27 cellular contexts compared by ENCODE assay signal in the genomic region with DNA sequence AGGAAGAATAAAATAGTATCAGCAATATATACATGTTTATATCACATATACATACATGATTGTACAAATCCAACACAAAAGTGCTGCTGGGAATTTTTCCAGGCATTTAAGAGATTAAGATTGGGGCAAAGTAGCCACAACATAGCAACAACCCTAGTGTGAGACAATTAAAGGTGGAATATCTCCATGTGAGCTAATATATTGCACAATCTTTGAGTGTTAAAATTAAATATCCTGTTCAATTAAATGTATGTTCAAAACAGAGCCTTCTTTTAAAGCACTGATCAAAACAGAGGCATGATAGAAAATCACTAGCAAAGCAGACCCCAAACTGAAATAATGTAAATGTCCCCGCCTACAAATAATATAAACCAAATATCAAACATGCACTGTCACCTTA.
"Had no signal": no experiment of that assay in that cellular context is flagged by ENCODE, and none has a peak within 500 bp of the region (broad histone marks: within the 10 kb centered on the region; RNA-seq: fewer than 3 reads in every experiment).

No MANE protein-coding gene starts in this region.

- H3K4me1 Mint-ChIP-seq: endodermal cell had no signal

- ATAC-seq: effector memory CD8-positive, alpha-beta T cell; esophagus mucosa; foreskin keratinocyte; gastrocnemius medialis; gastroesophageal sphincter; heart left ventricle; heart right ventricle had no signal

- H3K4me3 Mint-ChIP-seq: dendritic cell treated with granulocyte-macrophage colony-stimulating factor and Interleukin-4, amounts not matched to agents 40 ng/mL and 50 ng/mL, for 4 days; effector memory CD8-positive, alpha-beta T cell; endodermal cell had no signal

- DNase-seq: colonic mucosa; cortex of kidney; dermis blood vessel endothelial cell; dorsolateral prefrontal cortex; effector CD4-positive, alpha-beta T cell; effector CD8-positive, alpha-beta T cell; effector memory CD4-positive, alpha-beta T cell; effector memory CD8-positive, alpha-beta T cell; endodermal cell; erythroblast; esophagus squamous epithelium; foreskin fibroblast; foreskin keratinocyte; foreskin melanocyte; gastrocnemius medialis; glutamatergic neuron; head of caudate nucleus; heart left ventricle; heart right ventricle had no signal

- H3K9me3 ChIP-seq: colonic mucosa, esophagus muscularis mucosa, esophagus squamous epithelium, gastrocnemius medialis, gastroesophageal sphincter, heart left ventricle, heart right ventricle had no signal

- H3K9me3 Mint-ChIP-seq: effector memory CD8-positive, alpha-beta T cell; endodermal cell had no signal

- FAIRE-seq: endothelial cell of umbilical vein, frontal cortex had no signal

- H3K4me1 ChIP-seq: colonic mucosa, esophagus muscularis mucosa, esophagus squamous epithelium, foreskin keratinocyte, gastrocnemius medialis, gastroesophageal sphincter, heart left ventricle, heart right ventricle had no signal

- H3K36me3 ChIP-seq: colonic mucosa, esophagus muscularis mucosa, esophagus squamous epithelium, gastrocnemius medialis, gastroesophageal sphincter, heart left ventricle, heart right ventricle had no signal

- H3K27ac ChIP-seq: colonic mucosa, coronary artery, epithelial cell of prostate, esophagus muscularis mucosa, esophagus squamous epithelium, foreskin keratinocyte, gastrocnemius medialis, gastroesophageal sphincter, heart left ventricle, heart right ventricle had no signal

- H3K27me3 ChIP-seq: colonic mucosa, dorsolateral prefrontal cortex, esophagus muscularis mucosa, esophagus squamous epithelium, gastrocnemius medialis, gastroesophageal sphincter, heart left ventricle, heart right ventricle had no signal

- H3K4me3 ChIP-seq: colonic mucosa, coronary artery, dorsolateral prefrontal cortex, esophagus muscularis mucosa, esophagus squamous epithelium, gastrocnemius medialis, gastroesophageal sphincter, heart left ventricle, heart right ventricle had no signal

- H3K27ac Mint-ChIP-seq: dendritic cell treated with granulocyte-macrophage colony-stimulating factor and Interleukin-4, amounts not matched to agents 40 ng/mL and 50 ng/mL, for 4 days; effector memory CD8-positive, alpha-beta T cell; endodermal cell had no signal
